ENCODE assay signal across 1 cellular context in genomic region chr6:31897612-31898199, GRCh38.
A peak's percentile ranks its signal among the peaks of the same experiment; 100 is the strongest.
TF ChIP-seq lines count a peak whose summit lies in the region.

Gene EHMT2 (minus strand): TSS chr6:31897698. CDS start chr6:31897677, 21 bp downstream.

TF ChIP-seq in HepG2, 621 proteins besides CTCF, POLR2A, EP300 and RAD21 (continued from another document and continues in another):
- 0 out of 2 replicates have a peak, but pooled peaks have one; percentile 21 for TF ChIP-seq KIAA2018 (CRISPR knock-in tag; IDR thresholded peaks at IDR 0.05; ENCODE audit: borderline replicate concordance)
- no peak for TF ChIP-seq HNRNPLL (IDR thresholded peaks at IDR 0.05; ENCODE audit: low read depth, low read length, poor library complexity, severe bottlenecking)
- 0 out of 2 replicates have a peak, but pooled peaks have one; percentile 6 for TF ChIP-seq ZMYM4 (CRISPR knock-in tag; IDR thresholded peaks at IDR 0.05)
- TF ChIP-seq HMGXB3 (CRISPR knock-in tag; IDR thresholded peaks at IDR 0.05; ENCODE audit: borderline replicate concordance): no peak
- 0 out of 2 replicates have a peak, but pooled peaks have one; percentile 55 for TF ChIP-seq ZBTB7A (CRISPR knock-in tag; IDR thresholded peaks at IDR 0.05)
- no peak for TF ChIP-seq ZNF432 (CRISPR knock-in tag; IDR thresholded peaks at IDR 0.05; ENCODE audit: borderline replicate concordance)
- no peak; the same call in 1 of the 2 replicates for TF ChIP-seq KAT7 (CRISPR knock-in tag; IDR thresholded peaks at IDR 0.05; ENCODE audit: borderline replicate concordance)
- TF ChIP-seq ZNF224 (CRISPR knock-in tag; IDR thresholded peaks at IDR 0.05): 0 out of 2 replicates have a peak, but pooled peaks have one; percentile 32
- no peak for TF ChIP-seq ZNF24 (IDR thresholded peaks at IDR 0.05)
- peak; percentile 75; the same call in 1 of the 2 replicates for TF ChIP-seq ZNF333 (CRISPR knock-in tag; IDR thresholded peaks at IDR 0.05; ENCODE audit: borderline replicate concordance)
- TF ChIP-seq ZFY (CRISPR knock-in tag; IDR thresholded peaks at IDR 0.05): 0 out of 2 replicates have a peak, but pooled peaks have one; percentile 29
- TF ChIP-seq ZSCAN20 (CRISPR knock-in tag; IDR thresholded peaks at IDR 0.05; ENCODE audit: borderline replicate concordance): 0 out of 2 replicates have a peak, but pooled peaks have one; percentile 16
- peak; percentile 90 for TF ChIP-seq ZNF572 (CRISPR knock-in tag; IDR thresholded peaks at IDR 0.05)
- TF ChIP-seq JUND (CRISPR knock-in tag; IDR thresholded peaks at IDR 0.05): 0 out of 2 replicates have a peak, but pooled peaks have one; percentile 14
- peak; percentile 71; the same call in 1 of the 2 replicates for TF ChIP-seq ZNF280B (CRISPR knock-in tag; IDR thresholded peaks at IDR 0.05; ENCODE audit: borderline replicate concordance)
- TF ChIP-seq NONO (IDR thresholded peaks at IDR 0.05): no peak
- TF ChIP-seq NONO (CRISPR knock-in tag; conservative IDR thresholded peaks at IDR 0.05): 0 out of 2 replicates have a peak, but pooled peaks have one; percentile 51
- no peak for TF ChIP-seq RELA (CRISPR knock-in tag; IDR thresholded peaks at IDR 0.05)
- no peak for TF ChIP-seq MED13 (CRISPR knock-in tag; IDR thresholded peaks at IDR 0.05)
- no peak for TF ChIP-seq ZC3H4 (CRISPR knock-in tag; IDR thresholded peaks at IDR 0.05; ENCODE audit: borderline replicate concordance)
- TF ChIP-seq FOXO4 (CRISPR knock-in tag; conservative IDR thresholded peaks at IDR 0.05): 0 out of 2 replicates have a peak, but pooled peaks have one; percentile 17
- TF ChIP-seq PHF21A (CRISPR knock-in tag; IDR thresholded peaks at IDR 0.05): peak; percentile 23; the same call in 1 of the 2 replicates
- TF ChIP-seq KDM4B (CRISPR knock-in tag; IDR thresholded peaks at IDR 0.05): 0 out of 2 replicates have a peak, but pooled peaks have one; percentile 12
- TF ChIP-seq MXD1 (CRISPR knock-in tag; IDR thresholded peaks at IDR 0.05): peak; percentile 60; the same call in 1 of the 2 replicates
- no peak for TF ChIP-seq SOX13 (IDR thresholded peaks at IDR 0.05)
- TF ChIP-seq SOX13 (CRISPR knock-in tag; conservative IDR thresholded peaks at IDR 0.05 in 1 of 2, IDR thresholded peaks at IDR 0.05 in 1 of 2): 0 out of 4 replicates have a peak, but pooled peaks of 1 of the 2 experiments have one; percentile 80
- 0 out of 2 replicates have a peak, but pooled peaks have one; percentile 71 for TF ChIP-seq ZNF547 (CRISPR knock-in tag; IDR thresholded peaks at IDR 0.05)
- no peak for TF ChIP-seq ZNF530 (CRISPR knock-in tag; IDR thresholded peaks at IDR 0.05; ENCODE audit: low read depth)
- peak; percentile 53; the same call in 1 of the 2 replicates for TF ChIP-seq ZMYM3 (CRISPR knock-in tag; IDR thresholded peaks at IDR 0.05)
- TF ChIP-seq BHLHE40 (IDR thresholded peaks at IDR 0.05; ENCODE audit: low read length): peak; percentile 72
- TF ChIP-seq HOXA9 (CRISPR knock-in tag; IDR thresholded peaks at IDR 0.05; ENCODE audit: borderline replicate concordance): no peak
- 0 out of 2 replicates have a peak, but pooled peaks have one; percentile 28 for TF ChIP-seq ZNF329 (CRISPR knock-in tag; IDR thresholded peaks at IDR 0.05; ENCODE audit: low read depth)
- TF ChIP-seq ADNP (CRISPR knock-in tag; IDR thresholded peaks at IDR 0.05): no peak
- no peak for TF ChIP-seq HDAC1 (CRISPR knock-in tag; IDR thresholded peaks at IDR 0.05)
- TF ChIP-seq ISL2 (CRISPR knock-in tag; IDR thresholded peaks at IDR 0.05): 0 out of 2 replicates have a peak, but pooled peaks have one; percentile 13
- peak; percentile 8; the same call in 1 of the 2 replicates for TF ChIP-seq MTA1 (CRISPR knock-in tag; IDR thresholded peaks at IDR 0.05; ENCODE audit: borderline replicate concordance)
- TF ChIP-seq MED1 (CRISPR knock-in tag; IDR thresholded peaks at IDR 0.05): peak; percentile 23; the same call in 1 of the 2 replicates
- TF ChIP-seq ZGPAT (CRISPR knock-in tag; IDR thresholded peaks at IDR 0.05): 0 out of 2 replicates have a peak, but pooled peaks have one; percentile 18
- TF ChIP-seq CEBPG (CRISPR knock-in tag; IDR thresholded peaks at IDR 0.05): no peak
- 0 out of 2 replicates have a peak, but pooled peaks have one; percentile 21 for TF ChIP-seq RXRB (CRISPR knock-in tag; IDR thresholded peaks at IDR 0.05; ENCODE audit: borderline replicate concordance)
- TF ChIP-seq GABPB1 (CRISPR knock-in tag; IDR thresholded peaks at IDR 0.05): peak; percentile 23; the same call in 1 of the 2 replicates
- no peak for TF ChIP-seq ZNF180 (CRISPR knock-in tag; IDR thresholded peaks at IDR 0.05; ENCODE audit: borderline replicate concordance, low read depth)
- TF ChIP-seq ZNF563 (CRISPR knock-in tag; IDR thresholded peaks at IDR 0.05): 0 out of 2 replicates have a peak, but pooled peaks have one; percentile 41
- TF ChIP-seq HOXA3 (CRISPR knock-in tag; IDR thresholded peaks at IDR 0.05): peak; percentile 61
- TF ChIP-seq SRY (CRISPR knock-in tag; IDR thresholded peaks at IDR 0.05): peak; percentile 87
- TF ChIP-seq POLR2AphosphoS5 (IDR thresholded peaks at IDR 0.05; ENCODE audit: low read depth, low read length): peak; percentile 87
- 0 out of 2 replicates have a peak, but pooled peaks have one; percentile 32 for TF ChIP-seq CCDC6 (CRISPR knock-in tag; IDR thresholded peaks at IDR 0.05)
- no peak for TF ChIP-seq NFE2L1 (CRISPR knock-in tag; IDR thresholded peaks at IDR 0.05; ENCODE audit: borderline replicate concordance)
- TF ChIP-seq SRSF4 (IDR thresholded peaks at IDR 0.05; ENCODE audit: low read depth, low read length, poor library complexity, severe bottlenecking): no peak
- TF ChIP-seq FOXC1 (CRISPR knock-in tag; IDR thresholded peaks at IDR 0.05; ENCODE audit: borderline replicate concordance): peak; percentile 57; the same call in 1 of the 2 replicates
- peak; percentile 80; the same call in 1 of the 2 replicates for TF ChIP-seq ZNF891 (CRISPR knock-in tag; IDR thresholded peaks at IDR 0.05)
- no peak for TF ChIP-seq CREB1 (IDR thresholded peaks at IDR 0.05)
- TF ChIP-seq CREB1 (CRISPR knock-in tag; IDR thresholded peaks at IDR 0.05): no peak
